Comparison of ENCODE assay signal across 20 cellular contexts in the genomic region with DNA sequence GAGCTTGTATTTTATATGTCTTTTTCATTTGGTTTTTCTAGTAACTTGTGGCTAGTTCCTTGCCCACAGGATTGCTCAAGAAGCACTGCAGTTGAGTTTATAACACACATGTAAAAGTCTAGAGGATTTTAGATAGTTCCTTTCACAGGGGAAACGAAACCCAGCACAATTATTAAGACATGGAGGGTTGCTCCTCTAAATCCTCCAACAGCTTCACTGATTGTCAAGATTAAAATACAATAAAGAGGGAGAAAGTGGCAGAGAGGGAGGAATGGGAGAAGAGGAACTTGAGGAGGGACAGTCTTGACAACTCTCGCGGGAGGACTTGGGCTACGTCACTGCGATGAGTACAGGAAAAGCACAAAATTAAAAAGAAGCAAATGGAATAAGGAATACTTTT. TPM values are rescaled to one million over a fixed set of nuclear protein-coding genes. Genes with fewer than 3 reads are reported as not detected.
DNase-seq lines count a peak whose midpoint lies in the region; ATAC-seq and TF ChIP-seq lines count a peak whose summit lies in the region.
"Had no signal": no experiment of that assay in that cellular context is flagged by ENCODE, and none has a peak within 500 bp of the region (broad histone marks: within the 10 kb centered on the region; RNA-seq: fewer than 3 reads in every experiment).

No MANE protein-coding gene starts in this region.

- H3K4me3 ChIP-seq in OCI-LY7 (ENCODE audit: low read depth, low read length, poor library complexity, severe bottlenecking) = no peak overlapping the region
- no peak overlapping the region for H3K4me3 ChIP-seq in endodermal cell (ENCODE audit: low read length)
- H3K4me3 ChIP-seq: lung, psoas muscle, SJCRH30, thyroid gland had no signal

- no TSS peak for BruUV-seq in OCI-LY7 (replicated peaks; lab: Mats Ljungman, UMichigan)

- peak overlapping the region; percentile 2; the same call in 1 of the 2 replicates for H2AFZ ChIP-seq in OCI-LY7 (ENCODE audit: low read length)

- ATAC-seq in activated CD8-positive, alpha-beta T cell treated with anti-CD3 and anti-CD28 coated beads, Interleukin-2, amount 10 ng/mL, durations not matched to agents 7 days and 5 days = no peak
- ATAC-seq in activated CD8-positive, alpha-beta T cell treated with anti-CD3 and anti-CD28 coated beads for 36 hours = no peak
- ATAC-seq in HG02840 (IDR thresholded peaks at IDR 0.05; ENCODE audit: low FRiP score, unreplicated experiment) = no peak
- ATAC-seq: activated CD4-positive, alpha-beta T cell treated with anti-CD3 and anti-CD28 coated beads for 36 hours; psoas muscle had no signal

- H3K27me3 ChIP-seq in endodermal cell (ENCODE audit: control insufficient read depth, insufficient read depth, low read length, poor library complexity, severe bottlenecking) = no peaks in the 10 kb centered on the region
- H3K27me3 ChIP-seq: SJCRH30, thyroid gland had no signal

- no peaks in the 10 kb centered on the region for H4K20me1 ChIP-seq in OCI-LY7 (ENCODE audit: insufficient read depth, low read length)

- H3K9me3 ChIP-seq in OCI-LY7 (ENCODE audit: low read length) (no peaks in the 10 kb centered on the region), endodermal cell (ENCODE audit: control insufficient read depth, low read length) (peaks cover 9% of the 10 kb centered on the region)
- H3K9me3 ChIP-seq: psoas muscle, SJCRH30, thyroid gland had no signal

- H3K36me3 Mint-ChIP-seq in activated CD8-positive, alpha-beta T cell treated with anti-CD3 and anti-CD28 coated beads, Interleukin-2, amount 10 ng/mL, durations not matched to agents 7 days and 5 days (ENCODE audit: low read depth) = no peaks in the 10 kb centered on the region
- no peaks in the 10 kb centered on the region for H3K36me3 Mint-ChIP-seq in activated CD8-positive, alpha-beta T cell treated with anti-CD3 and anti-CD28 coated beads for 36 hours (ENCODE audit: low read depth)
- no peaks in the 10 kb centered on the region for H3K36me3 Mint-ChIP-seq in activated CD4-positive, alpha-beta T cell treated with anti-CD3 and anti-CD28 coated beads, Interleukin-2, amount 10 ng/mL, durations not matched to agents 7 days and 5 days (ENCODE audit: low read depth)
- H3K36me3 Mint-ChIP-seq in endodermal cell (ENCODE audit: low read depth) = no peaks in the 10 kb centered on the region

- no peak overlapping the region for H3K4me2 ChIP-seq in OCI-LY7 (ENCODE audit: low read length)

- no peak overlapping the region for H3K9ac ChIP-seq in endodermal cell (ENCODE audit: extremely low read depth, low read length, poor library complexity, severe bottlenecking)

- H3K4me3 Mint-ChIP-seq in activated CD8-positive, alpha-beta T cell treated with anti-CD3 and anti-CD28 coated beads, Interleukin-2, amount 10 ng/mL, durations not matched to agents 7 days and 5 days = no peak overlapping the region
- H3K4me3 Mint-ChIP-seq in activated CD8-positive, alpha-beta T cell treated with anti-CD3 and anti-CD28 coated beads for 36 hours = no peak overlapping the region
- H3K4me3 Mint-ChIP-seq in activated CD4-positive, alpha-beta T cell treated with anti-CD3 and anti-CD28 coated beads, Interleukin-2, amount 10 ng/mL, durations not matched to agents 7 days and 5 days = no peak overlapping the region
- no peak overlapping the region for H3K4me3 Mint-ChIP-seq in endodermal cell
- H3K4me3 Mint-ChIP-seq: activated CD4-positive, alpha-beta T cell treated with anti-CD3 and anti-CD28 coated beads for 36 hours; activated naive CD4-positive, alpha-beta T cell treated with anti-CD3 and anti-CD28 coated beads, Interleukin-2, amount 50 U/mL, for 24 hours; CD4-positive, alpha-beta T cell had no signal

- CTCF ChIA-PET in activated CD8-positive, alpha-beta T cell treated with anti-CD3 and anti-CD28 coated beads, Interleukin-2, amount 10 ng/mL, durations not matched to agents 7 days and 5 days (lab: Charles Lee) = interaction anchor here (0.8 to 3.3 kb wide), 17 partner anchors 9 to 426 kb away, joined by 3 to 32 read pairs (median 3); a partner anchor contains a TSS
- CTCF ChIA-PET in activated CD8-positive, alpha-beta T cell treated with anti-CD3 and anti-CD28 coated beads for 36 hours (lab: Charles Lee) = interaction anchor here (0.8 to 2.4 kb wide), 12 partner anchors 10 to 277 kb away, joined by 3 to 14 read pairs (median 4); a partner anchor contains a TSS
- CTCF ChIA-PET in OCI-LY7 (lab: Charles Lee; ENCODE audit: unreplicated experiment) = interaction anchor here (1.4 kb wide), 1 partner anchor 201 kb away, joined by 5 read pairs; no protein-coding TSS in a partner anchor
- CTCF ChIA-PET in activated CD4-positive, alpha-beta T cell treated with anti-CD3 and anti-CD28 coated beads, Interleukin-2, amount 10 ng/mL, durations not matched to agents 7 days and 5 days (lab: Charles Lee) = interaction anchor here (1.0 to 4.1 kb wide), 7 partner anchors 9 to 728 kb away, joined by 3 to 17 read pairs (median 5); a partner anchor contains a TSS

- H3K9me3 Mint-ChIP-seq in activated CD8-positive, alpha-beta T cell treated with anti-CD3 and anti-CD28 coated beads, Interleukin-2, amount 10 ng/mL, durations not matched to agents 7 days and 5 days (ENCODE audit: insufficient read depth) = no peaks in the 10 kb centered on the region
- H3K9me3 Mint-ChIP-seq in activated CD8-positive, alpha-beta T cell treated with anti-CD3 and anti-CD28 coated beads for 36 hours = no peaks in the 10 kb centered on the region
- H3K9me3 Mint-ChIP-seq in activated CD4-positive, alpha-beta T cell treated with anti-CD3 and anti-CD28 coated beads, Interleukin-2, amount 10 ng/mL, durations not matched to agents 7 days and 5 days = peaks cover 7% of the 10 kb centered on the region
- peaks cover 2% of the 10 kb centered on the region for H3K9me3 Mint-ChIP-seq in endodermal cell

- intact Hi-C loops in activated CD8-positive, alpha-beta T cell treated with anti-CD3 and anti-CD28 coated beads for 36 hours (cut with micrococcal nuclease) = loop anchor here (5.0 to 10.0 kb wide), 2 partner anchors 147 to 239 kb away; a partner anchor contains a TSS
- intact Hi-C loops in OCI-LY7 (cut with micrococcal nuclease; ENCODE audit: unreplicated experiment) = loop anchor here (5.0 kb wide), 2 partner anchors 59 to 374 kb away; a partner anchor contains a TSS

- H3K27ac ChIP-seq in OCI-LY7 (ENCODE audit: low read depth, low read length, poor library complexity, severe bottlenecking) (no peak overlapping the region), endodermal cell (ENCODE audit: low read depth, low read length) (no peak overlapping the region)
- H3K27ac ChIP-seq: 22Rv1, psoas muscle, SJCRH30, thyroid gland had no signal

- peak overlapping the region; percentile 47 for H3K27ac Mint-ChIP-seq in activated CD8-positive, alpha-beta T cell treated with anti-CD3 and anti-CD28 coated beads, Interleukin-2, amount 10 ng/mL, durations not matched to agents 7 days and 5 days
- no peak overlapping the region for H3K27ac Mint-ChIP-seq in activated CD8-positive, alpha-beta T cell treated with anti-CD3 and anti-CD28 coated beads for 36 hours
- no peak overlapping the region for H3K27ac Mint-ChIP-seq in activated CD4-positive, alpha-beta T cell treated with anti-CD3 and anti-CD28 coated beads, Interleukin-2, amount 10 ng/mL, durations not matched to agents 7 days and 5 days
- no peak overlapping the region for H3K27ac Mint-ChIP-seq in endodermal cell
- H3K27ac Mint-ChIP-seq: activated CD4-positive, alpha-beta T cell treated with anti-CD3 and anti-CD28 coated beads for 36 hours; activated naive CD4-positive, alpha-beta T cell treated with anti-CD3 and anti-CD28 coated beads, Interleukin-2, amount 50 U/mL, for 24 hours; CD4-positive, alpha-beta T cell had no signal

- peaks cover 6% of the 10 kb centered on the region for H3K27me3 Mint-ChIP-seq in activated CD8-positive, alpha-beta T cell treated with anti-CD3 and anti-CD28 coated beads, Interleukin-2, amount 10 ng/mL, durations not matched to agents 7 days and 5 days (ENCODE audit: low read depth)
- H3K27me3 Mint-ChIP-seq in activated CD8-positive, alpha-beta T cell treated with anti-CD3 and anti-CD28 coated beads for 36 hours = no peaks in the 10 kb centered on the region
- H3K27me3 Mint-ChIP-seq in activated CD4-positive, alpha-beta T cell treated with anti-CD3 and anti-CD28 coated beads, Interleukin-2, amount 10 ng/mL, durations not matched to agents 7 days and 5 days = peaks cover 1% of the 10 kb centered on the region
- H3K27me3 Mint-ChIP-seq in endodermal cell (ENCODE audit: insufficient read depth) = peaks cover 6% of the 10 kb centered on the region
- H3K27me3 Mint-ChIP-seq: activated CD4-positive, alpha-beta T cell treated with anti-CD3 and anti-CD28 coated beads for 36 hours; activated naive CD4-positive, alpha-beta T cell treated with anti-CD3 and anti-CD28 coated beads, Interleukin-2, amount 50 U/mL, for 24 hours; CD4-positive, alpha-beta T cell had no signal

- no peaks in the 10 kb centered on the region for H3K79me2 ChIP-seq in OCI-LY7 (ENCODE audit: insufficient read depth, low read depth, low read length)

- 93 to 94% methylated on average over 3 to 5 of the region's 5 CpGs for WGBS in endodermal cell (ENCODE audit: insufficient coverage in 1 of 2, insufficient read length in 1 of 2), 2 experiments

- DNase-seq in activated CD8-positive, alpha-beta T cell treated with anti-CD3 and anti-CD28 coated beads, Interleukin-2, amount 10 ng/mL, durations not matched to agents 7 days and 5 days = no peak
- no peak for DNase-seq in activated CD8-positive, alpha-beta T cell treated with anti-CD3 and anti-CD28 coated beads for 36 hours
- no peak for DNase-seq in OCI-LY7 (ENCODE audit: low spot score)
- DNase-seq in medulla oblongata (ENCODE audit: extremely low spot score) = peak; percentile 41
- no peak for DNase-seq in DMS79 (lab: John Stamatoyannopoulos, UW)
- DNase-seq in activated CD4-positive, alpha-beta T cell treated with anti-CD3 and anti-CD28 coated beads, Interleukin-2, amount 10 ng/mL, durations not matched to agents 7 days and 5 days = no peak
- DNase-seq in endodermal cell = no peak
- DNase-seq: activated CD4-positive, alpha-beta T cell treated with anti-CD3 and anti-CD28 coated beads for 36 hours; CD4-positive, alpha-beta T cell; DND-41; HCEC 1CT; NCI-H1694 treated with DMSO at 0.1 percent for 48 hours; psoas muscle; SJCRH30; T1000; thyroid gland had no signal

- TF ChIP-seq CTCF in activated CD8-positive, alpha-beta T cell treated with anti-CD3 and anti-CD28 coated beads for 36 hours (IDR thresholded peaks at IDR 0.05) = no peak
- TF ChIP-seq CTCF in OCI-LY7 (conservative IDR thresholded peaks at IDR 0.05; ENCODE audit: low read length) = no peak
- TF ChIP-seq CTCF in endodermal cell (conservative IDR thresholded peaks at IDR 0.05) = no peak

- no peaks in the 10 kb centered on the region for H3K9me2 ChIP-seq in OCI-LY7 (ENCODE audit: insufficient read depth, low read length)

- POLR2A ChIA-PET in activated CD8-positive, alpha-beta T cell treated with anti-CD3 and anti-CD28 coated beads, Interleukin-2, amount 10 ng/mL, durations not matched to agents 7 days and 5 days (lab: Charles Lee) = interaction anchor here (0.7 to 1.3 kb wide), 2 partner anchors 9 to 237 kb away, joined by 4 read pairs; no protein-coding TSS in a partner anchor
- POLR2A ChIA-PET in activated CD8-positive, alpha-beta T cell treated with anti-CD3 and anti-CD28 coated beads for 36 hours (lab: Charles Lee) = interaction anchor here (1.2 to 1.5 kb wide), 2 partner anchors 17 to 116 kb away, joined by 3 read pairs; no protein-coding TSS in a partner anchor
- POLR2A ChIA-PET in OCI-LY7 (lab: Charles Lee) = interaction anchor here (0.7 to 1.9 kb wide), 9 partner anchors 8 to 279 kb away, joined by 3 to 7 read pairs (median 4); no protein-coding TSS in a partner anchor
- POLR2A ChIA-PET in activated CD4-positive, alpha-beta T cell treated with anti-CD3 and anti-CD28 coated beads, Interleukin-2, amount 10 ng/mL, durations not matched to agents 7 days and 5 days (lab: Charles Lee) = interaction anchor here (1.5 kb wide), 1 partner anchor 237 kb away, joined by 4 read pairs; no protein-coding TSS in a partner anchor

- H3K4me1 ChIP-seq in OCI-LY7 (ENCODE audit: insufficient read depth, low read length, poor library complexity, severe bottlenecking) (peaks cover 20% of the 10 kb centered on the region), endodermal cell (ENCODE audit: control insufficient read depth, insufficient read depth, low read length) (no peaks in the 10 kb centered on the region)
- H3K4me1 ChIP-seq: psoas muscle, SJCRH30, thyroid gland had no signal

- H3K36me3 ChIP-seq in OCI-LY7 (ENCODE audit: insufficient read depth, low read length) (no peaks in the 10 kb centered on the region; the same call in 1 of the 2 replicates), endodermal cell (ENCODE audit: control insufficient read depth, insufficient read depth, low read length) (no peaks in the 10 kb centered on the region)
- H3K36me3 ChIP-seq: SJCRH30, thyroid gland had no signal

- H3K4me1 Mint-ChIP-seq in activated CD8-positive, alpha-beta T cell treated with anti-CD3 and anti-CD28 coated beads, Interleukin-2, amount 10 ng/mL, durations not matched to agents 7 days and 5 days (ENCODE audit: low read depth) = peaks cover 30% of the 10 kb centered on the region
- H3K4me1 Mint-ChIP-seq in activated CD8-positive, alpha-beta T cell treated with anti-CD3 and anti-CD28 coated beads for 36 hours (ENCODE audit: low read depth) = peaks cover 4% of the 10 kb centered on the region
- peaks cover 32% of the 10 kb centered on the region for H3K4me1 Mint-ChIP-seq in activated CD4-positive, alpha-beta T cell treated with anti-CD3 and anti-CD28 coated beads, Interleukin-2, amount 10 ng/mL, durations not matched to agents 7 days and 5 days
- peaks cover 5% of the 10 kb centered on the region for H3K4me1 Mint-ChIP-seq in endodermal cell

RNA-seq across cellular contexts. Expression of a gene that starts 9.7 kb away (rescaled TPM):
- total RNA-seq in activated CD8-positive, alpha-beta T cell treated with anti-CD3 and anti-CD28 coated beads, Interleukin-2, amount 10 ng/mL, durations not matched to agents 7 days and 5 days = 10 to 100 TPM; 25.2 to 30.3 TPM
- 10 to 100 TPM; 21.3 to 23.8 TPM for total RNA-seq in activated CD8-positive, alpha-beta T cell treated with anti-CD3 and anti-CD28 coated beads for 36 hours
- total RNA-seq in OCI-LY7 (2014; rRNA removed; shearing (Covaris generic)) = 52.9 and 69.2 TPM in 2 replicates
- 46.2 and 50.5 TPM in 2 replicates for total RNA-seq in OCI-LY7 (2022)
- 10 to 100 TPM; 18.1 to 20.0 TPM for total RNA-seq in activated CD4-positive, alpha-beta T cell treated with anti-CD3 and anti-CD28 coated beads, Interleukin-2, amount 10 ng/mL, durations not matched to agents 7 days and 5 days
- 10 to 100 TPM; 37.7 to 59.0 TPM for total RNA-seq in endodermal cell
- polyA plus RNA-seq in endodermal cell (2013, experiment 1 of 2) = 46.2 TPM
- 46.3 TPM for polyA plus RNA-seq in endodermal cell (2013, experiment 2 of 2)
